In the genomic region with DNA sequence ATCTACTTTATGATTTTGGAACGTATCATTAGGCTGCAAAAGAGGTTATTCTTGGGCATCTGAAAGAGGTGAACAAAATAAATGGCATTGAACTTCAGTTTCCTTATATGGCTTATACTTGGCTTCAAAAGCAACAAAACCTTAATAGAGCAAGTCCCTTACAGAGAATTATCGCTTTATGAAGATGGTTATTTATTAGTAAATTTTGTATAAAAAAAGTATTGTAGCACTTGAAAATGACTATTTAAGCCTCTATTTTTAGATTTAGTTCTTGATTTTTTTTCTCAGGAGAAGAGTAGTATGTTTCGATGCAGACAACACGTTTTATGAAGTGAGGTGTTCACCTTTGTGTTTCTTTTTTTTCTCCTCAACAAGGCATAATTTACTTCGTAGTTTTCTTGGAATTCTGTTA, we compare ENCODE assay signal across 8 cellular contexts.
DNase-seq lines count a peak whose midpoint lies in the region; ATAC-seq, FAIRE-seq and TF ChIP-seq lines count a peak whose summit lies in the region.

No MANE protein-coding gene starts in this region.

- peak overlapping the region; percentile 91 for H3K4me3 Mint-ChIP-seq in central memory CD8-positive, alpha-beta T cell

- H3K27me3 Mint-ChIP-seq in central memory CD8-positive, alpha-beta T cell: no peaks in the 10 kb centered on the region

- H3K36me3 Mint-ChIP-seq in central memory CD8-positive, alpha-beta T cell (ENCODE audit: insufficient read depth): peaks cover 30% of the 10 kb centered on the region

- no peak for TF ChIP-seq POLR2A in H54 (IDR thresholded peaks at IDR 0.05; ENCODE audit: low read depth, low read length)

- H3K27ac ChIP-seq in HUES6 (ENCODE audit: low read depth, low read length) (0 out of 2 replicates have a peak overlapping the region, but pooled peaks have one; percentile 71), muscle layer of colon (ENCODE audit: low read depth, low read length) (peak overlapping the region; percentile 92)

- H3K9me3 Mint-ChIP-seq in central memory CD8-positive, alpha-beta T cell: no peaks in the 10 kb centered on the region

- no peak for FAIRE-seq in H54 (lab: Jason Lieb, UNC)

- peaks cover 56% of the 10 kb centered on the region for H3K4me1 Mint-ChIP-seq in central memory CD8-positive, alpha-beta T cell

- peak overlapping the region; percentile 56 for H3K9ac ChIP-seq in HUES6 (ENCODE audit: low read length)
- peak overlapping the region; percentile 95 for H3K9ac ChIP-seq in muscle layer of colon (ENCODE audit: low read length)

- peak overlapping the region; percentile 98 for H3K4me3 ChIP-seq in AG09309 (ENCODE audit: control insufficient read depth, low read depth, low read length)
- H3K4me3 ChIP-seq in HUES6 (ENCODE audit: low read depth, low read length): peak overlapping the region; percentile 92
- H3K4me3 ChIP-seq in muscle layer of colon (ENCODE audit: low read depth in 1 of 2, low read length in 2 of 2): peak overlapping the region; percentile 75 to 88

- H3K27me3 ChIP-seq in HUES6 (ENCODE audit: control insufficient read depth, insufficient read depth, low read length) (peaks cover 16% of the 10 kb centered on the region), muscle layer of colon (ENCODE audit: control insufficient read depth in 1 of 2, insufficient read depth in 2 of 2, low read length in 2 of 2) (no peaks in the 10 kb centered on the region)

- H3K4me1 ChIP-seq in HUES6 (ENCODE audit: control insufficient read depth, insufficient read depth, low read length) (peaks cover 8% of the 10 kb centered on the region; the same call in 1 of the 2 replicates), muscle layer of colon (ENCODE audit: insufficient read depth, low read length) (peaks cover 20% of the 10 kb centered on the region)

- H3K9me3 ChIP-seq in HUES6 (ENCODE audit: control insufficient read depth, insufficient read depth, low read depth, low read length) (no peaks in the 10 kb centered on the region), muscle layer of colon (ENCODE audit: low read length) (no peaks in the 10 kb centered on the region)

- DNase-seq in AG09309 (ENCODE audit: low read depth) (no peak), HUDEP-2 (lab: John Stamatoyannopoulos, UW; ENCODE audit: unreplicated experiment in 76 of 76) (no peak), H54 (ENCODE audit: insufficient read length, low spot score) (no peak)
- no peak for DNase-seq in central memory CD8-positive, alpha-beta T cell (ENCODE audit: low spot score in 2 of 2)
- DNase-seq in stimulated activated naive CD4-positive, alpha-beta T cell treated with Interleukin-2 at 50 U/mL for 16 hours (lab: John Stamatoyannopoulos, UW): no peak

- no peak for ATAC-seq in central memory CD8-positive, alpha-beta T cell (replicated peaks; ENCODE audit: extremely low read depth, poor library complexity, severe bottlenecking)
- no peak for ATAC-seq in GM18861 (IDR thresholded peaks at IDR 0.05; ENCODE audit: unreplicated experiment)

- H3K36me3 ChIP-seq in HUES6 (ENCODE audit: control insufficient read depth, insufficient read depth, low read length) (0 out of 2 replicates have a peak, but pooled peaks cover 4% of the 10 kb centered on the region), muscle layer of colon (ENCODE audit: insufficient read depth, low read length) (no peaks in the 10 kb centered on the region)

- no peak for TF ChIP-seq CTCF in AG09309 (IDR thresholded peaks at IDR 0.05; ENCODE audit: control insufficient read depth, insufficient read depth, low read depth, low read length, missing control alignments)

- peak overlapping the region; percentile 87 for H3K27ac Mint-ChIP-seq in central memory CD8-positive, alpha-beta T cell (ENCODE audit: low read depth)
